Comparison of ENCODE assay signal across 7 cellular contexts in genomic region chr1:111798580-111798979, GRCh38.
"Had no signal": no experiment of that assay in that cellular context is flagged by ENCODE, and none has a peak within 500 bp of the region (broad histone marks: within the 10 kb centered on the region; RNA-seq: fewer than 3 reads in every experiment).

No MANE protein-coding gene starts in this region.

- H3K27ac ChIP-seq: HL-60 had no signal

- DNase-seq: H7, HFFc6, KG1 had no signal

- H2AFZ ChIP-seq: GM23338 had no signal

- H3K4me2 ChIP-seq: GM23338 had no signal

- ATAC-seq: GM23338, HCT116 had no signal

- H3K36me3 ChIP-seq: HAP-1 had no signal

- H3K4me3 ChIP-seq: GM23338, HAP-1 had no signal
